In genomic region chr2:38074047-38074774, GRCh38 we compare ENCODE assay signal across 9 cellular contexts. TPM values are rescaled to one million over a fixed set of nuclear protein-coding genes. Genes with fewer than 3 reads are reported as not detected.
DNase-seq lines count a peak whose midpoint lies in the region; ATAC-seq and TF ChIP-seq lines count a peak whose summit lies in the region.
"Had no signal": no experiment of that assay in that cellular context is flagged by ENCODE, and none has a peak within 500 bp of the region (broad histone marks: within the 10 kb centered on the region; RNA-seq: fewer than 3 reads in every experiment).

No MANE protein-coding gene starts in this region.

- WGBS in psoas muscle, 3 donors = 8 to 11% (median 9%) methylated on average over 46 to 60 of the region's 60 CpGs

- peak overlapping the region; percentile 70 for H3K4me3 ChIP-seq in psoas muscle

- H3K27ac ChIP-seq in psoas muscle = peak overlapping the region; percentile 77
- H3K27ac ChIP-seq: KMS-11 had no signal

- H3K27me3 Mint-ChIP-seq in activated CD8-positive, alpha-beta T cell treated with anti-CD3 and anti-CD28 coated beads, Interleukin-2, amount 10 ng/mL, durations not matched to agents 7 days and 5 days (ENCODE audit: low read depth) = peaks cover 53% of the 10 kb centered on the region

- peaks cover 0 to 6% of the 10 kb centered on the region in 2 donors for H3K36me3 ChIP-seq in psoas muscle (ENCODE audit: insufficient read depth in 1 of 2, low read depth in 1 of 2)

- H3K9me3 ChIP-seq in psoas muscle = no peaks in the 10 kb centered on the region

- peak overlapping the region; percentile 44 for H3K4me3 Mint-ChIP-seq in activated CD8-positive, alpha-beta T cell treated with anti-CD3 and anti-CD28 coated beads, Interleukin-2, amount 10 ng/mL, durations not matched to agents 7 days and 5 days

- DNase-seq in GM13977 (ENCODE audit: low spot score) (peak; percentile 28), left ventricle myocardium superior (peak; percentile 46), psoas muscle (peak; percentile 19 to 54)
- peak; percentile 23 for DNase-seq in activated CD8-positive, alpha-beta T cell treated with anti-CD3 and anti-CD28 coated beads, Interleukin-2, amount 10 ng/mL, durations not matched to agents 7 days and 5 days

- H3K4me1 Mint-ChIP-seq in activated CD8-positive, alpha-beta T cell treated with anti-CD3 and anti-CD28 coated beads, Interleukin-2, amount 10 ng/mL, durations not matched to agents 7 days and 5 days (ENCODE audit: low read depth) = peaks cover 34% of the 10 kb centered on the region

- no peaks in the 10 kb centered on the region for H3K9me3 Mint-ChIP-seq in activated CD8-positive, alpha-beta T cell treated with anti-CD3 and anti-CD28 coated beads, Interleukin-2, amount 10 ng/mL, durations not matched to agents 7 days and 5 days (ENCODE audit: insufficient read depth)

- intact Hi-C loops in left ventricle myocardium superior (cut with micrococcal nuclease) = no loop called here
- intact Hi-C loops in psoas muscle (cut with DNase I) = loop anchor here in 1 of 2 donors (10.0 kb wide), 1 partner anchor 89 kb away; no protein-coding TSS in a partner anchor

- TF ChIP-seq CTCF in GM13977 (IDR thresholded peaks at IDR 0.05; ENCODE audit: extremely low read depth, insufficient read depth, missing control alignments) = no peak
- TF ChIP-seq CTCF in psoas muscle (IDR thresholded peaks at IDR 0.05) = no peak

- H3K27ac Mint-ChIP-seq in activated CD8-positive, alpha-beta T cell treated with anti-CD3 and anti-CD28 coated beads, Interleukin-2, amount 10 ng/mL, durations not matched to agents 7 days and 5 days = peak overlapping the region; percentile 40

- ATAC-seq in activated CD8-positive, alpha-beta T cell treated with anti-CD3 and anti-CD28 coated beads, Interleukin-2, amount 10 ng/mL, durations not matched to agents 7 days and 5 days = no peak
- ATAC-seq in left ventricle myocardium superior = no peak
- ATAC-seq in psoas muscle = no peak
- no peak for ATAC-seq in GM18870 (IDR thresholded peaks at IDR 0.05; ENCODE audit: unreplicated experiment)
- ATAC-seq in GM21423 (IDR thresholded peaks at IDR 0.05; ENCODE audit: unreplicated experiment) = no peak
- no peak for ATAC-seq in HG03457 (IDR thresholded peaks at IDR 0.05; ENCODE audit: unreplicated experiment)
- ATAC-seq in GM19328 (IDR thresholded peaks at IDR 0.05; ENCODE audit: unreplicated experiment) = no peak

- POLR2A ChIA-PET in activated CD8-positive, alpha-beta T cell treated with anti-CD3 and anti-CD28 coated beads, Interleukin-2, amount 10 ng/mL, durations not matched to agents 7 days and 5 days (lab: Charles Lee) = no interaction called here

- peaks cover 25% of the 10 kb centered on the region for H3K4me1 ChIP-seq in psoas muscle

- peaks cover 10% of the 10 kb centered on the region for H3K36me3 Mint-ChIP-seq in activated CD8-positive, alpha-beta T cell treated with anti-CD3 and anti-CD28 coated beads, Interleukin-2, amount 10 ng/mL, durations not matched to agents 7 days and 5 days (ENCODE audit: low read depth)

- in situ Hi-C loops in GM13977 (cut with MboI; ENCODE audit: low pct_unique_long_range_greater_than_20kb, low sequenced_read_pairs, unreplicated experiment) = no loop called here

- H3K27me3 ChIP-seq in psoas muscle (ENCODE audit: insufficient read depth in 3 of 3, low read length in 2 of 3) = peaks cover 0 to 34% (median 25%) of the 10 kb centered on the region in 3 donors

- CTCF ChIA-PET in activated CD8-positive, alpha-beta T cell treated with anti-CD3 and anti-CD28 coated beads, Interleukin-2, amount 10 ng/mL, durations not matched to agents 7 days and 5 days (lab: Charles Lee) = no interaction called here

RNA-seq across cellular contexts. Expression of gene CYP1B1, which starts 1.7 kb away (rescaled TPM):
- 1 to 10 TPM; 1.9 to 2.3 TPM for total RNA-seq in activated CD8-positive, alpha-beta T cell treated with anti-CD3 and anti-CD28 coated beads, Interleukin-2, amount 10 ng/mL, durations not matched to agents 7 days and 5 days
- total RNA-seq in left ventricle myocardium superior (16.9 TPM), psoas muscle (10 to 100 TPM in 3 of 4 donors, 1 to 10 TPM in 1; 6.8 to 53.1 (median 19.6) TPM)
- 1 to 10 TPM; 1.1 to 5.0 (median 4.2) TPM for polyA plus RNA-seq in psoas muscle
